In genomic region chr3:69425249-69425648, GRCh38 we compare ENCODE assay signal across 8 cellular contexts. TPM values are rescaled to one million over a fixed set of nuclear protein-coding genes. Genes with fewer than 3 reads are reported as not detected.
DNase-seq lines count a peak whose midpoint lies in the region; ATAC-seq and TF ChIP-seq lines count a peak whose summit lies in the region.

No MANE protein-coding gene starts in this region.

- H3K27me3 ChIP-seq in CD8-positive, alpha-beta T cell (ENCODE audit: insufficient read depth, low read length): no peaks in the 10 kb centered on the region
- H3K27me3 ChIP-seq in prostate gland (replicated peaks; ENCODE audit: insufficient read depth): no peaks in the 10 kb centered on the region

- DNase-seq in CD8-positive, alpha-beta T cell: peak in 1 of 7 experiments; percentile 12
- DNase-seq in T-helper 17 cell (no peak), fibroblast of gingiva (ENCODE audit: low read depth) (peak; percentile 16), prostate gland (ENCODE audit: low spot score) (no peak), occipital lobe (lab: John Stamatoyannopoulos, UW) (no peak)
- DNase-seq in stimulated activated CD8-positive, alpha-beta memory T cell treated with anti-CD3 and anti-CD28 coated beads, Interleukin-4, amount 100 ng/mL, for 48 hours: no peak

- CTCF ChIA-PET in CD8-positive, alpha-beta T cell (lab: Charles Lee): interaction anchor here (1.3 to 2.1 kb wide), 3 partner anchors 15 to 264 kb away, joined by 3 to 5 read pairs (median 4); no protein-coding TSS in a partner anchor

- H3K9me3 Mint-ChIP-seq in CD8-positive, alpha-beta T cell: no peaks in the 10 kb centered on the region

- H3K36me3 Mint-ChIP-seq in CD8-positive, alpha-beta T cell: no peaks in the 10 kb centered on the region
- H3K36me3 Mint-ChIP-seq in T-helper 17 cell (ENCODE audit: low read depth): peaks cover 2% of the 10 kb centered on the region

- POLR2A ChIA-PET in CD8-positive, alpha-beta T cell (lab: Charles Lee): no interaction called here

- intact Hi-C loops in CD8-positive, alpha-beta T cell (cut with DNase I, micrococcal nuclease): loop anchor here in 1 of 2 experiments (1.0 kb wide), 1 partner anchor 264 kb away; no protein-coding TSS in a partner anchor
- intact Hi-C loops in prostate gland (cut with DNase I): loop anchor here (5.0 kb wide), 2 partner anchors 263 to 303 kb away; partner anchors contain the start of gene LMOD3

- H3K27ac ChIP-seq in CD8-positive, alpha-beta T cell (ENCODE audit: low read depth, low read length): no peak overlapping the region
- H3K27ac ChIP-seq in prostate gland: no peak overlapping the region

- no peak overlapping the region for H3K27ac Mint-ChIP-seq in CD8-positive, alpha-beta T cell
- H3K27ac Mint-ChIP-seq in T-helper 17 cell: no peak overlapping the region

- H3K36me3 ChIP-seq in CD8-positive, alpha-beta T cell (ENCODE audit: insufficient read depth, low read length): no peaks in the 10 kb centered on the region
- no peaks in the 10 kb centered on the region for H3K36me3 ChIP-seq in prostate gland

- 63% methylated on average over 4 of the region's 4 CpGs for WGBS in prostate gland

- no peak overlapping the region for H3K4me3 Mint-ChIP-seq in CD8-positive, alpha-beta T cell
- no peak overlapping the region for H3K4me3 Mint-ChIP-seq in T-helper 17 cell

- ATAC-seq in CD8-positive, alpha-beta T cell: no peak
- ATAC-seq in GM19023 (IDR thresholded peaks at IDR 0.05; ENCODE audit: unreplicated experiment): peak; percentile 71
- ATAC-seq in HG03175 (IDR thresholded peaks at IDR 0.05; ENCODE audit: unreplicated experiment): peak; percentile 79
- peak; percentile 55 for ATAC-seq in T-helper 17 cell

- H3K4me3 ChIP-seq in CD8-positive, alpha-beta T cell (ENCODE audit: low read depth, low read length): no peak overlapping the region
- H3K4me3 ChIP-seq in prostate gland: no peak overlapping the region

- no peaks in the 10 kb centered on the region for H3K9me3 ChIP-seq in CD8-positive, alpha-beta T cell (ENCODE audit: low read length)
- H3K9me3 ChIP-seq in T-helper 17 cell (ENCODE audit: control insufficient read depth, low read length, poor library complexity, severe bottlenecking): no peaks in the 10 kb centered on the region
- H3K9me3 ChIP-seq in prostate gland: no peaks in the 10 kb centered on the region

- TF ChIP-seq POLR2A in prostate gland (IDR thresholded peaks at IDR 0.05): no peak

- no peaks in the 10 kb centered on the region for H3K4me1 Mint-ChIP-seq in CD8-positive, alpha-beta T cell (ENCODE audit: low read depth)
- peaks cover 2% of the 10 kb centered on the region for H3K4me1 Mint-ChIP-seq in T-helper 17 cell

- peak; percentile 38 for TF ChIP-seq CTCF in CD8-positive, alpha-beta T cell (IDR thresholded peaks at IDR 0.05)
- peak in 3 of 4 experiments; percentile 23 to 51 (median 42) for TF ChIP-seq CTCF in prostate gland (IDR thresholded peaks at IDR 0.05)

- peaks cover 3% of the 10 kb centered on the region for H3K27me3 Mint-ChIP-seq in CD8-positive, alpha-beta T cell (ENCODE audit: low read depth)
- H3K27me3 Mint-ChIP-seq in T-helper 17 cell: peaks cover 14% of the 10 kb centered on the region

- no peaks in the 10 kb centered on the region for H3K4me1 ChIP-seq in CD8-positive, alpha-beta T cell (ENCODE audit: insufficient read depth, low read length)
- H3K4me1 ChIP-seq in prostate gland (replicated peaks): no peaks in the 10 kb centered on the region

RNA-seq across cellular contexts. Expression of gene FRMD4B, which starts 39.4 kb away (rescaled TPM):
- 1 to 10 TPM; 5.1 to 5.4 TPM for total RNA-seq in CD8-positive, alpha-beta T cell
- total RNA-seq in T-helper 17 cell (10 to 100 TPM; 25.6 to 36.6 TPM), prostate gland (10 to 100 TPM; 31.0 to 41.4 TPM), occipital lobe (54.6 TPM)
